1 cellular context compared by ENCODE assay signal in genomic region chr16:636206-637080, GRCh38.
A peak's percentile ranks its signal among the peaks of the same experiment; 100 is the strongest.
TF ChIP-seq lines count a peak whose summit lies in the region.

Gene METTL26 (minus strand): TSS chr16:636305. CDS start chr16:636290, 15 bp downstream.

TF ChIP-seq in K562, 482 proteins besides CTCF, POLR2A, EP300 and RAD21 (continued from another document and continues in another):
- TF ChIP-seq, protein P1, sequence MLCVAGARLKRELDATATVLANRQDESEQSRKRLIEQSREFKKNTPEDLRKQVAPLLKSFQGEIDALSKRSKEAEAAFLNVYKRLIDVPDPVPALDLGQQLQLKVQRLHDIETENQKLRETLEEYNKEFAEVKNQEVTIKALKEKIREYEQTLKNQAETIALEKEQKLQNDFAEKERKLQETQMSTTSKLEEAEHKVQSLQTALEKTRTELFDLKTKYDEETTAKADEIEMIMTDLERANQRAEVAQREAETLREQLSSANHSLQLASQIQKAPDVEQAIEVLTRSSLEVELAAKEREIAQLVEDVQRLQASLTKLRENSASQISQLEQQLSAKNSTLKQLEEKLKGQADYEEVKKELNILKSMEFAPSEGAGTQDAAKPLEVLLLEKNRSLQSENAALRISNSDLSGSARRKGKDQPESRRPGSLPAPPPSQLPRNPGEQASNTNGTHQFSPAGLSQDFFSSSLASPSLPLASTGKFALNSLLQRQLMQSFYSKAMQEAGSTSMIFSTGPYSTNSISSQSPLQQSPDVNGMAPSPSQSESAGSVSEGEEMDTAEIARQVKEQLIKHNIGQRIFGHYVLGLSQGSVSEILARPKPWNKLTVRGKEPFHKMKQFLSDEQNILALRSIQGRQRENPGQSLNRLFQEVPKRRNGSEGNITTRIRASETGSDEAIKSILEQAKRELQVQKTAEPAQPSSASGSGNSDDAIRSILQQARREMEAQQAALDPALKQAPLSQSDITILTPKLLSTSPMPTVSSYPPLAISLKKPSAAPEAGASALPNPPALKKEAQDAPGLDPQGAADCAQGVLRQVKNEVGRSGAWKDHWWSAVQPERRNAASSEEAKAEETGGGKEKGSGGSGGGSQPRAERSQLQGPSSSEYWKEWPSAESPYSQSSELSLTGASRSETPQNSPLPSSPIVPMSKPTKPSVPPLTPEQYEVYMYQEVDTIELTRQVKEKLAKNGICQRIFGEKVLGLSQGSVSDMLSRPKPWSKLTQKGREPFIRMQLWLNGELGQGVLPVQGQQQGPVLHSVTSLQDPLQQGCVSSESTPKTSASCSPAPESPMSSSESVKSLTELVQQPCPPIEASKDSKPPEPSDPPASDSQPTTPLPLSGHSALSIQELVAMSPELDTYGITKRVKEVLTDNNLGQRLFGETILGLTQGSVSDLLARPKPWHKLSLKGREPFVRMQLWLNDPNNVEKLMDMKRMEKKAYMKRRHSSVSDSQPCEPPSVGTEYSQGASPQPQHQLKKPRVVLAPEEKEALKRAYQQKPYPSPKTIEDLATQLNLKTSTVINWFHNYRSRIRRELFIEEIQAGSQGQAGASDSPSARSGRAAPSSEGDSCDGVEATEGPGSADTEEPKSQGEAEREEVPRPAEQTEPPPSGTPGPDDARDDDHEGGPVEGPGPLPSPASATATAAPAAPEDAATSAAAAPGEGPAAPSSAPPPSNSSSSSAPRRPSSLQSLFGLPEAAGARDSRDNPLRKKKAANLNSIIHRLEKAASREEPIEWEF (CRISPR knock-in tag; IDR thresholded peaks at IDR 0.05): no peak
- TF ChIP-seq, protein P2, sequence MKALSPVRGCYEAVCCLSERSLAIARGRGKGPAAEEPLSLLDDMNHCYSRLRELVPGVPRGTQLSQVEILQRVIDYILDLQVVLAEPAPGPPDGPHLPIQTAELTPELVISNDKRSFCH (CRISPR knock-in tag; IDR thresholded peaks at IDR 0.05): no peak
- TF ChIP-seq, protein P2 (tag; IDR thresholded peaks at IDR 0.05): peak; percentile 67
- TF ChIP-seq MBD2 (IDR thresholded peaks at IDR 0.05; ENCODE audit: borderline replicate concordance, low read depth) (no peak), BDP1 (IDR thresholded peaks at IDR 0.05; ENCODE audit: insufficient read depth, insufficient read length) (peak; percentile 87), NCOA6 (IDR thresholded peaks at IDR 0.05) (peak; percentile 95), CBX2 (IDR thresholded peaks at IDR 0.05; ENCODE audit: insufficient read depth, low read length, poor library complexity, severe bottlenecking) (no peak), TCF15 (CRISPR knock-in tag; IDR thresholded peaks at IDR 0.05) (no peak), RBFOX2 (IDR thresholded peaks at IDR 0.05; ENCODE audit: low read depth, low read length) (peak; percentile 91), IRF9 (tag; IDR thresholded peaks at IDR 0.05) (no peak), FIP1L1 (IDR thresholded peaks at IDR 0.05; ENCODE audit: low read depth, low read length, poor library complexity, severe bottlenecking) (peak; percentile 92), XRCC4 (IDR thresholded peaks at IDR 0.05; ENCODE audit: extremely low read depth, insufficient read depth, insufficient read length) (no peak), E2F1 (CRISPR knock-in tag; IDR thresholded peaks at IDR 0.05) (peak; percentile 79), ZNF224 (CRISPR knock-in tag; IDR thresholded peaks at IDR 0.05) (no peak), NFIC (IDR thresholded peaks at IDR 0.05) (peak; percentile 83), MNT (conservative IDR thresholded peaks at IDR 0.05) (peak; percentile 89 to 97), USF1 (CRISPR knock-in tag; IDR thresholded peaks at IDR 0.05) (peak; percentile 62; the same call in 1 of the 2 replicates), ZNF280A (IDR thresholded peaks at IDR 0.05; ENCODE audit: low read depth, partially characterized antibody) (no peak), ATF3 (IDR thresholded peaks at IDR 0.05) (no peak), ATF3 (CRISPR knock-in tag; conservative IDR thresholded peaks at IDR 0.05) (peak; percentile 89), NCOR1 (IDR thresholded peaks at IDR 0.05) (peak; percentile 36; the same call in 1 of the 2 replicates), ZNF23 (CRISPR knock-in tag; IDR thresholded peaks at IDR 0.05) (no peak), PML (IDR thresholded peaks at IDR 0.05; ENCODE audit: low read length) (peak; percentile 26; the same call in 1 of the 2 replicates), SAFB2 (IDR thresholded peaks at IDR 0.05; ENCODE audit: borderline replicate concordance, low read depth, low read length, severe bottlenecking) (no peak), TBP (optimal IDR thresholded peaks at IDR 0.05; ENCODE audit: low read depth, low read length) (peak; percentile 100), ZNF398 (CRISPR knock-in tag; IDR thresholded peaks at IDR 0.05) (no peak), NR2F6 (CRISPR knock-in tag; IDR thresholded peaks at IDR 0.05) (no peak)
- TF ChIP-seq, protein P3, sequence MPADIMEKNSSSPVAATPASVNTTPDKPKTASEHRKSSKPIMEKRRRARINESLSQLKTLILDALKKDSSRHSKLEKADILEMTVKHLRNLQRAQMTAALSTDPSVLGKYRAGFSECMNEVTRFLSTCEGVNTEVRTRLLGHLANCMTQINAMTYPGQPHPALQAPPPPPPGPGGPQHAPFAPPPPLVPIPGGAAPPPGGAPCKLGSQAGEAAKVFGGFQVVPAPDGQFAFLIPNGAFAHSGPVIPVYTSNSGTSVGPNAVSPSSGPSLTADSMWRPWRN (IDR thresholded peaks at IDR 0.05; ENCODE audit: low read depth): no peak
- TF ChIP-seq, protein P4, sequence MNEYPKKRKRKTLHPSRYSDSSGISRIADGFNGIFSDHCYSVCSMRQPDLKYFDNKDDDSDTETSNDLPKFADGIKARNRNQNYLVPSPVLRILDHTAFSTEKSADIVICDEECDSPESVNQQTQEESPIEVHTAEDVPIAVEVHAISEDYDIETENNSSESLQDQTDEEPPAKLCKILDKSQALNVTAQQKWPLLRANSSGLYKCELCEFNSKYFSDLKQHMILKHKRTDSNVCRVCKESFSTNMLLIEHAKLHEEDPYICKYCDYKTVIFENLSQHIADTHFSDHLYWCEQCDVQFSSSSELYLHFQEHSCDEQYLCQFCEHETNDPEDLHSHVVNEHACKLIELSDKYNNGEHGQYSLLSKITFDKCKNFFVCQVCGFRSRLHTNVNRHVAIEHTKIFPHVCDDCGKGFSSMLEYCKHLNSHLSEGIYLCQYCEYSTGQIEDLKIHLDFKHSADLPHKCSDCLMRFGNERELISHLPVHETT (CRISPR knock-in tag; conservative IDR thresholded peaks at IDR 0.05 in 1 of 2, IDR thresholded peaks at IDR 0.05 in 1 of 2): peak in 1 of 2 experiments; percentile 95; a peak in 2 of 4 replicates
- TF ChIP-seq, protein P5, sequence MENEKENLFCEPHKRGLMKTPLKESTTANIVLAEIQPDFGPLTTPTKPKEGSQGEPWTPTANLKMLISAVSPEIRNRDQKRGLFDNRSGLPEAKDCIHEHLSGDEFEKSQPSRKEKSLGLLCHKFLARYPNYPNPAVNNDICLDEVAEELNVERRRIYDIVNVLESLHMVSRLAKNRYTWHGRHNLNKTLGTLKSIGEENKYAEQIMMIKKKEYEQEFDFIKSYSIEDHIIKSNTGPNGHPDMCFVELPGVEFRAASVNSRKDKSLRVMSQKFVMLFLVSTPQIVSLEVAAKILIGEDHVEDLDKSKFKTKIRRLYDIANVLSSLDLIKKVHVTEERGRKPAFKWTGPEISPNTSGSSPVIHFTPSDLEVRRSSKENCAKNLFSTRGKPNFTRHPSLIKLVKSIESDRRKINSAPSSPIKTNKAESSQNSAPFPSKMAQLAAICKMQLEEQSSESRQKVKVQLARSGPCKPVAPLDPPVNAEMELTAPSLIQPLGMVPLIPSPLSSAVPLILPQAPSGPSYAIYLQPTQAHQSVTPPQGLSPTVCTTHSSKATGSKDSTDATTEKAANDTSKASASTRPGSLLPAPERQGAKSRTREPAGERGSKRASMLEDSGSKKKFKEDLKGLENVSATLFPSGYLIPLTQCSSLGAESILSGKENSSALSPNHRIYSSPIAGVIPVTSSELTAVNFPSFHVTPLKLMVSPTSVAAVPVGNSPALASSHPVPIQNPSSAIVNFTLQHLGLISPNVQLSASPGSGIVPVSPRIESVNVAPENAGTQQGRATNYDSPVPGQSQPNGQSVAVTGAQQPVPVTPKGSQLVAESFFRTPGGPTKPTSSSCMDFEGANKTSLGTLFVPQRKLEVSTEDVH (IDR thresholded peaks at IDR 0.05; ENCODE audit: low read depth, partially characterized antibody): peak; percentile 56
- TF ChIP-seq, protein P6, sequence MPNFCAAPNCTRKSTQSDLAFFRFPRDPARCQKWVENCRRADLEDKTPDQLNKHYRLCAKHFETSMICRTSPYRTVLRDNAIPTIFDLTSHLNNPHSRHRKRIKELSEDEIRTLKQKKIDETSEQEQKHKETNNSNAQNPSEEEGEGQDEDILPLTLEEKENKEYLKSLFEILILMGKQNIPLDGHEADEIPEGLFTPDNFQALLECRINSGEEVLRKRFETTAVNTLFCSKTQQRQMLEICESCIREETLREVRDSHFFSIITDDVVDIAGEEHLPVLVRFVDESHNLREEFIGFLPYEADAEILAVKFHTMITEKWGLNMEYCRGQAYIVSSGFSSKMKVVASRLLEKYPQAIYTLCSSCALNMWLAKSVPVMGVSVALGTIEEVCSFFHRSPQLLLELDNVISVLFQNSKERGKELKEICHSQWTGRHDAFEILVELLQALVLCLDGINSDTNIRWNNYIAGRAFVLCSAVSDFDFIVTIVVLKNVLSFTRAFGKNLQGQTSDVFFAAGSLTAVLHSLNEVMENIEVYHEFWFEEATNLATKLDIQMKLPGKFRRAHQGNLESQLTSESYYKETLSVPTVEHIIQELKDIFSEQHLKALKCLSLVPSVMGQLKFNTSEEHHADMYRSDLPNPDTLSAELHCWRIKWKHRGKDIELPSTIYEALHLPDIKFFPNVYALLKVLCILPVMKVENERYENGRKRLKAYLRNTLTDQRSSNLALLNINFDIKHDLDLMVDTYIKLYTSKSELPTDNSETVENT (CRISPR knock-in tag; IDR thresholded peaks at IDR 0.05): peak; percentile 73
